ENCODE assay signal across 23 cellular contexts in the genomic region with DNA sequence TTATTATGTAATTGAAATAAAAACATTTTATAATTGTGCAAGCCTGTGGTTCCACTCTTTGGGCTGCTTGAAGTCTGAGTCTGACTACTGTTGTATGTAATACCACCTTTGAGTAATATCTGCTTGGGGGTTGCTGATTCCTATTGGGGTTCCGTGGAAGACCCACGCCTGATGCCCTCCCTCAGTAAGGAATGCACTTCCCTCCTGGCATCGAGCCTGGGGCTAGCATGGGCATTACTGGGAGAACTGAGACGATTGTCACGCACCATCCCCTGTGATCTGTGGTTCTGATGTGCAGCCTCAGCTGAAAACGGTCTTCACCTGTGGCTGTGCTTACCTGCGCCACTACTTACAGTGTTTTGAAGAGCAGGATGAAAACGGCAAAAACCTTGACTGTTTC. TPM values are rescaled to one million over a fixed set of nuclear protein-coding genes. Genes with fewer than 3 reads are reported as not detected.
DNase-seq lines count a peak whose midpoint lies in the region; ATAC-seq and TF ChIP-seq lines count a peak whose summit lies in the region.
"Had no signal": no experiment of that assay in that cellular context is flagged by ENCODE, and none has a peak within 500 bp of the region (broad histone marks: within the 10 kb centered on the region; RNA-seq: fewer than 3 reads in every experiment).

No MANE protein-coding gene starts in this region.

- no peak overlapping the region for H3K4me3 ChIP-seq in AG10803 (ENCODE audit: low read length)
- H3K4me3 ChIP-seq in IMR-90 (ENCODE audit: insufficient read depth, low read depth, low read length) = no peak overlapping the region
- no peak overlapping the region for H3K4me3 ChIP-seq in left ventricle myocardium inferior
- no peak overlapping the region for H3K4me3 ChIP-seq in trophoblast cell (ENCODE audit: low read depth, low read length)
- H3K4me3 ChIP-seq: esophagus squamous epithelium, gastrocnemius medialis, lower lobe of right lung, prostate gland, uterus had no signal

- H3K56ac ChIP-seq in IMR-90 (ENCODE audit: extremely low read depth, insufficient read depth, low read length) = no peak overlapping the region

- CTCF ChIA-PET in IMR-90 (lab: Yijun Ruan, JAX) = interaction anchor here (1.0 to 1.6 kb wide), 2 partner anchors 10 to 21 kb away, joined by 3 read pairs; no protein-coding TSS in a partner anchor

- peaks cover 23% of the 10 kb centered on the region for H3K4me1 ChIP-seq in IMR-90 (ENCODE audit: control insufficient read depth, insufficient read depth, low read length)
- H3K4me1 ChIP-seq in left ventricle myocardium inferior = peaks cover 26% of the 10 kb centered on the region
- H3K4me1 ChIP-seq in trophoblast cell (ENCODE audit: control insufficient read depth in 1 of 2, insufficient read depth in 2 of 2, low read length in 2 of 2) = peaks cover 3 to 6% of the 10 kb centered on the region in 2 experiments
- H3K4me1 ChIP-seq: gastrocnemius medialis, lower lobe of right lung, prostate gland, uterus had no signal

- H3K18ac ChIP-seq in IMR-90 (ENCODE audit: low read depth, low read length) = peak overlapping the region; percentile 43; the same call in 1 of the 2 replicates
- no peak overlapping the region for H3K18ac ChIP-seq in trophoblast cell (ENCODE audit: low read length)

- H2AK5ac ChIP-seq in IMR-90 (ENCODE audit: low read depth, low read length) (peak overlapping the region; percentile 97), trophoblast cell (ENCODE audit: low read length) (no peak overlapping the region)

- peak overlapping the region; percentile 70; the same call in 2 of the 3 replicates for H2BK15ac ChIP-seq in IMR-90 (ENCODE audit: low read depth, low read length)

- H3K9me3 ChIP-seq in IMR-90 (ENCODE audit: control insufficient read depth, insufficient read depth, low read length) = no peaks in the 10 kb centered on the region
- no peaks in the 10 kb centered on the region for H3K9me3 ChIP-seq in left ventricle myocardium inferior (replicated peaks)
- H3K9me3 ChIP-seq in trophoblast cell (ENCODE audit: insufficient read depth, low read depth, low read length) = no peaks in the 10 kb centered on the region
- H3K9me3 ChIP-seq: esophagus squamous epithelium, gastrocnemius medialis, lower lobe of right lung, prostate gland, SK-N-SH, uterus had no signal

- no peak for TF ChIP-seq RAD21 in IMR-90 (IDR thresholded peaks at IDR 0.05; ENCODE audit: low read length)

- ATAC-seq in IMR-90 (ENCODE audit: low read depth) = no peak

- H2AK9ac ChIP-seq in IMR-90 (replicated peaks; ENCODE audit: low read depth, low read length, poor library complexity) = peak overlapping the region; percentile 82

- no TSS peak for BruUV-seq in IMR-90 (replicated peaks; lab: Mats Ljungman, UMichigan)

- H2AFZ ChIP-seq in IMR-90 (replicated peaks; ENCODE audit: low read length, poor library complexity) = no peak overlapping the region
- H2AFZ ChIP-seq in trophoblast cell (ENCODE audit: insufficient read depth, low read length, poor library complexity) = no peak overlapping the region

- H3K14ac ChIP-seq in IMR-90 (replicated peaks; ENCODE audit: low read depth, low read length) (peak overlapping the region; percentile 18; the same call in 1 of the 2 replicates), trophoblast cell (ENCODE audit: low read length) (no peak overlapping the region)

- peak overlapping the region; percentile 71 for H4K12ac ChIP-seq in trophoblast cell (ENCODE audit: low read depth, low read length)

- peak overlapping the region; percentile 42; the same call in 1 of the 2 replicates for H2BK120ac ChIP-seq in IMR-90 (ENCODE audit: low read depth, low read length)
- H2BK120ac ChIP-seq in trophoblast cell (ENCODE audit: insufficient read depth, low read length, poor library complexity) = no peak overlapping the region

- WGBS in IMR-90 (ENCODE audit: extremely low coverage in 2 of 2, insufficient read length in 1 of 2), 2 experiments = 93% methylated on average over 3 of the region's 8 CpGs; no CpG with 5 or more reads in 1 of the 2 experiments
- WGBS in trophoblast cell (ENCODE audit: extremely low coverage, insufficient coverage, insufficient read length) = no CpG with 5 or more reads among the region's 8 CpGs

- H4K20me1 ChIP-seq in IMR-90 (ENCODE audit: insufficient read depth, low read length) = peaks cover 9% of the 10 kb centered on the region

- H3K27me3 ChIP-seq in IMR-90 (ENCODE audit: control insufficient read depth, insufficient read depth, low read length) = no peaks in the 10 kb centered on the region
- H3K27me3 ChIP-seq in left ventricle myocardium inferior (ENCODE audit: low read depth) = no peaks in the 10 kb centered on the region
- no peaks in the 10 kb centered on the region for H3K27me3 ChIP-seq in trophoblast cell (ENCODE audit: insufficient read depth, low read length)
- H3K27me3 ChIP-seq: esophagus squamous epithelium, gastrocnemius medialis, uterus had no signal

- no peak for TF ChIP-seq POLR2A in IMR-90 (IDR thresholded peaks at IDR 0.05; ENCODE audit: low read depth, low read length)

- H3K9ac ChIP-seq in IMR-90 (ENCODE audit: low read depth, low read length) (no peak overlapping the region), trophoblast cell (ENCODE audit: low read length) (no peak overlapping the region)
- H3K9ac ChIP-seq: KMS-11, SK-N-SH had no signal

- dilution Hi-C loops in IMR-90 (cut with HindIII; ENCODE audit: low sequenced_read_pairs, unreplicated experiment) = no loop called here

- H3K23ac ChIP-seq in IMR-90 (ENCODE audit: low read depth, low read length) (peak overlapping the region; percentile 31), trophoblast cell (ENCODE audit: low read length) (no peak overlapping the region)

- H2BK5ac ChIP-seq in IMR-90 (ENCODE audit: low read depth, low read length, poor library complexity, severe bottlenecking) (peak overlapping the region; percentile 75), trophoblast cell (ENCODE audit: low read depth, low read length, poor library complexity) (no peak overlapping the region)

- TF ChIP-seq CTCF in AG10803 (conservative IDR thresholded peaks at IDR 0.05; ENCODE audit: low read length) (no peak), IMR-90 (conservative IDR thresholded peaks at IDR 0.05; ENCODE audit: low read depth, low read length) (no peak), left ventricle myocardium inferior (IDR thresholded peaks at IDR 0.05; ENCODE audit: borderline replicate concordance) (no peak)

- intact Hi-C loops in IMR-90 (cut with micrococcal nuclease) (no loop called here), left ventricle myocardium inferior (cut with micrococcal nuclease) (no loop called here)

- in situ Hi-C loops in IMR-90 (cut with MboI; ENCODE audit: low sequenced_read_pairs) = no loop called here

- no peak overlapping the region for H2BK12ac ChIP-seq in trophoblast cell (ENCODE audit: low read length)

- H3K4ac ChIP-seq in IMR-90 (ENCODE audit: low read depth, low read length) (peak overlapping the region; percentile 63), trophoblast cell (ENCODE audit: low read depth, low read length) (no peak overlapping the region)

- no peaks in the 10 kb centered on the region for H3K79me2 ChIP-seq in trophoblast cell (ENCODE audit: control insufficient read depth, insufficient read depth, low read length, poor library complexity)

- peak; percentile 24 for DNase-seq in AG10803 (ENCODE audit: low read depth)
- no peak for DNase-seq in IMR-90
- no peak for DNase-seq in left ventricle myocardium inferior
- DNase-seq in trophoblast cell = no peak
- DNase-seq in NCI-H510A (lab: John Stamatoyannopoulos, UW) = no peak
- no peak for DNase-seq in NCI-H2081 (lab: John Stamatoyannopoulos, UW)
- no peak for DNase-seq in activated effector memory CD4-positive, alpha-beta T cell treated with anti-CD3 and anti-CD28 coated beads, Interleukin-2, amount 50 U/mL, for 16 hours
- DNase-seq in T1000 (lab: John Stamatoyannopoulos, UW) = no peak
- DNase-seq: activated CD4-positive, alpha-beta T cell treated with anti-CD3 and anti-CD28 coated beads, Interleukin-2, amount 50 U/mL, for 1 hour; activated effector memory CD4-positive, alpha-beta T cell treated with Interleukin-2 at 50 U/mL for 16 hours; Calu3; esophagus squamous epithelium; gastrocnemius medialis; hypothalamus; lower lobe of right lung; NCI-H1694; SK-N-SH; uterus; WERI-Rb-1 had no signal

- H3K27ac ChIP-seq in IMR-90 (ENCODE audit: insufficient read depth, low read length) (peak overlapping the region; percentile 54; the same call in 1 of the 2 replicates), left ventricle myocardium inferior (replicated peaks) (peak overlapping the region; percentile 56), trophoblast cell (ENCODE audit: low read depth, low read length) (no peak overlapping the region)
- H3K27ac ChIP-seq: C4-2B, esophagus squamous epithelium, KMS-11, lower lobe of right lung, prostate gland, RWPE1, uterus, WERI-Rb-1 had no signal

- peak overlapping the region; percentile 54; the same call in 1 of the 2 replicates for H2BK20ac ChIP-seq in IMR-90 (ENCODE audit: low read depth, low read length)

- H3K79me1 ChIP-seq in IMR-90 (ENCODE audit: low read depth in 1 of 2, low read length in 2 of 2) (peaks cover 26 to 55% of the 10 kb centered on the region in 2 experiments), trophoblast cell (ENCODE audit: low read length) (no peaks in the 10 kb centered on the region)

- H3K4me2 ChIP-seq in IMR-90 (ENCODE audit: low read depth, low read length) (no peak overlapping the region), trophoblast cell (ENCODE audit: low read length) (no peak overlapping the region)
- H3K4me2 ChIP-seq: KMS-11, SK-N-SH had no signal

- H4K91ac ChIP-seq in IMR-90 (ENCODE audit: insufficient read depth, low read depth, low read length) = peak overlapping the region; percentile 48
- H4K91ac ChIP-seq in trophoblast cell (ENCODE audit: low read depth, low read length) = no peak overlapping the region

- H4K5ac ChIP-seq in IMR-90 (ENCODE audit: low read depth, low read length) = no peak overlapping the region

- peaks cover 16% of the 10 kb centered on the region for H3K36me3 ChIP-seq in IMR-90 (ENCODE audit: control insufficient read depth, insufficient read depth, low read length)
- H3K36me3 ChIP-seq in left ventricle myocardium inferior = peaks cover 63% of the 10 kb centered on the region
- peaks cover 5 to 24% of the 10 kb centered on the region in 2 experiments for H3K36me3 ChIP-seq in trophoblast cell (ENCODE audit: control insufficient read depth in 1 of 2, insufficient read depth in 2 of 2, low read length in 2 of 2)
- H3K36me3 ChIP-seq: prostate gland, uterus, WERI-Rb-1 had no signal

- H4K8ac ChIP-seq in IMR-90 (ENCODE audit: low read depth in 2 of 2, low read length in 2 of 2) (peak overlapping the region in 1 of 2 experiments; percentile 41; a peak in 2 of 4 replicates), trophoblast cell (ENCODE audit: low read depth, low read length) (no peak overlapping the region)

- POLR2A ChIA-PET in IMR-90 (lab: Charles Lee; ENCODE audit: unreplicated experiment) = no interaction called here

- peaks cover 18% of the 10 kb centered on the region for H3K9me1 ChIP-seq in IMR-90 (ENCODE audit: insufficient read depth, low read length)

RNA-seq across cellular contexts. Expression of a gene that starts 32.7 kb away (rescaled TPM):
- total RNA-seq in IMR-90 (2012; rRNA removed) (0.18 and 0.28 TPM in 2 replicates), left ventricle myocardium inferior (0.27 TPM)
- polyA plus RNA-seq in IMR-90 (2012; rRNA removed) = 0.14 TPM in 2 replicates
- polyA plus RNA-seq in IMR-90 (2012; cell fraction: cytosol; rRNA removed) = not detected in 2 replicates
- 0.04 and 0.73 TPM in 2 replicates for polyA plus RNA-seq in IMR-90 (2012; cell fraction: nucleus; rRNA removed; ENCODE audit: low replicate concordance)
- polyA plus RNA-seq in trophoblast cell (2013) = 0.17 and 0.23 TPM in 2 replicates
